Comparison of ENCODE assay signal across 1 cellular context in genomic region chr15:72685925-72686794, GRCh38.
TF ChIP-seq lines count a peak whose summit lies in the region.

Gene BBS4, plus strand, starts transcription at chr15:72686207. Its CDS starts 21 bp downstream, at chr15:72686228.
Gene HIGD2B, minus strand, starts transcription at chr15:72686182. Its CDS starts 9,808 bp downstream, at chr15:72676374.

TF ChIP-seq in HepG2, 621 proteins besides CTCF, POLR2A, EP300 and RAD21 (continued from another document and continues in another):
- TF ChIP-seq ZBTB37 (CRISPR knock-in tag; IDR thresholded peaks at IDR 0.05) (no peak), ZBTB34 (CRISPR knock-in tag; IDR thresholded peaks at IDR 0.05) (no peak), MZF1 (CRISPR knock-in tag; IDR thresholded peaks at IDR 0.05; ENCODE audit: borderline replicate concordance) (0 out of 2 replicates have a peak, but pooled peaks have one; percentile 38), ETV5 (CRISPR knock-in tag; IDR thresholded peaks at IDR 0.05; ENCODE audit: borderline replicate concordance) (peak; percentile 92), ZNF362 (CRISPR knock-in tag; IDR thresholded peaks at IDR 0.05; ENCODE audit: borderline replicate concordance) (peak; percentile 42; the same call in 1 of the 2 replicates), ZFP82 (CRISPR knock-in tag; IDR thresholded peaks at IDR 0.05; ENCODE audit: borderline replicate concordance) (0 out of 2 replicates have a peak, but pooled peaks have one; percentile 71), GABPB1 (CRISPR knock-in tag; IDR thresholded peaks at IDR 0.05) (peak; percentile 96), ZNF580 (CRISPR knock-in tag; IDR thresholded peaks at IDR 0.05; ENCODE audit: borderline replicate concordance, low read depth) (peak; percentile 32; the same call in 1 of the 2 replicates), ZNF567 (CRISPR knock-in tag; IDR thresholded peaks at IDR 0.05; ENCODE audit: borderline replicate concordance) (0 out of 2 replicates have a peak, but pooled peaks have one; percentile 16), ZBTB25 (CRISPR knock-in tag; IDR thresholded peaks at IDR 0.05) (peak; percentile 31; the same call in 1 of the 2 replicates), ZNF333 (CRISPR knock-in tag; IDR thresholded peaks at IDR 0.05; ENCODE audit: borderline replicate concordance) (no peak), RFX3 (CRISPR knock-in tag; IDR thresholded peaks at IDR 0.05) (peak; percentile 89), RBFOX2 (IDR thresholded peaks at IDR 0.05; ENCODE audit: low read depth, low read length) (peak; percentile 78), CEBPB (IDR thresholded peaks at IDR 0.05; ENCODE audit: borderline replicate concordance, low read depth, low read length) (no peak), SNAPC4 (CRISPR knock-in tag; IDR thresholded peaks at IDR 0.05) (0 out of 2 replicates have a peak, but pooled peaks have one; percentile 47), ZBTB7B (CRISPR knock-in tag; IDR thresholded peaks at IDR 0.05) (no peak; the same call in 1 of the 2 replicates), SRF (IDR thresholded peaks at IDR 0.05; ENCODE audit: low read depth, low read length) (no peak), HNF1B (CRISPR knock-in tag; IDR thresholded peaks at IDR 0.05) (peak; percentile 75; the same call in 1 of the 2 replicates), CHCHD3 (CRISPR knock-in tag; IDR thresholded peaks at IDR 0.05) (no peak), PATZ1 (CRISPR knock-in tag; IDR thresholded peaks at IDR 0.05) (peak; percentile 10; the same call in 1 of the 2 replicates), HNF4A (CRISPR knock-in tag; IDR thresholded peaks at IDR 0.05) (no peak), ZNF883 (CRISPR knock-in tag; IDR thresholded peaks at IDR 0.05; ENCODE audit: not compliant biosample characterization) (peak; percentile 62), NRL (CRISPR knock-in tag; IDR thresholded peaks at IDR 0.05; ENCODE audit: borderline replicate concordance) (peak; percentile 67; the same call in 1 of the 2 replicates), ZNF782 (CRISPR knock-in tag; IDR thresholded peaks at IDR 0.05; ENCODE audit: borderline replicate concordance) (peak; percentile 64; the same call in 1 of the 2 replicates), ZNF614 (CRISPR knock-in tag; IDR thresholded peaks at IDR 0.05; ENCODE audit: borderline replicate concordance) (0 out of 2 replicates have a peak, but pooled peaks have one; percentile 9), BHLHE40 (IDR thresholded peaks at IDR 0.05; ENCODE audit: low read length) (no peak), MXI1 (IDR thresholded peaks at IDR 0.05; ENCODE audit: borderline replicate concordance, low read depth, low read length) (peak; percentile 78; the same call in 2 of the 3 replicates), DZIP1 (CRISPR knock-in tag; IDR thresholded peaks at IDR 0.05) (peak; percentile 61; the same call in 1 of the 2 replicates), PHF8 (CRISPR knock-in tag; IDR thresholded peaks at IDR 0.05) (peak; percentile 86), SRY (CRISPR knock-in tag; IDR thresholded peaks at IDR 0.05) (0 out of 2 replicates have a peak, but pooled peaks have one; percentile 66), ZNF292 (CRISPR knock-in tag; IDR thresholded peaks at IDR 0.05; ENCODE audit: borderline replicate concordance, low read depth) (peak; percentile 51; the same call in 1 of the 2 replicates), IRF1 (CRISPR knock-in tag; IDR thresholded peaks at IDR 0.05; ENCODE audit: low read depth) (no peak), UBTF (CRISPR knock-in tag; IDR thresholded peaks at IDR 0.05) (peak; percentile 91), HES4 (CRISPR knock-in tag; IDR thresholded peaks at IDR 0.05; ENCODE audit: borderline replicate concordance) (0 out of 2 replicates have a peak, but pooled peaks have one; percentile 56)
